12 cellular contexts compared by ENCODE assay signal in genomic region chr2:1642066-1642861, GRCh38.
DNase-seq lines count a peak whose midpoint lies in the region; ATAC-seq, FAIRE-seq and TF ChIP-seq lines count a peak whose summit lies in the region.
"Had no signal": no experiment of that assay in that cellular context is flagged by ENCODE, and none has a peak within 500 bp of the region (broad histone marks: within the 10 kb centered on the region; RNA-seq: fewer than 3 reads in every experiment).

No MANE protein-coding gene starts in this region.

- no peaks in the 10 kb centered on the region for H3K27me3 ChIP-seq in HUES6 (ENCODE audit: control insufficient read depth, insufficient read depth, low read length)
- H3K27me3 ChIP-seq in H1 (replicated peaks in 1 of 4; ENCODE audit: control insufficient read depth in 3 of 4, extremely low read depth in 1 of 4, insufficient read depth in 3 of 4, low read length in 3 of 4), result no peaks in the 10 kb centered on the region
- H3K27me3 ChIP-seq in mesendoderm (ENCODE audit: insufficient read depth, low read length, poor library complexity), result no peaks in the 10 kb centered on the region
- H3K27me3 ChIP-seq in thoracic aorta (replicated peaks; ENCODE audit: insufficient read depth), result no peaks in the 10 kb centered on the region
- H3K27me3 ChIP-seq in thyroid gland, result no peaks in the 10 kb centered on the region

- POLR2A ChIA-PET in H1 (lab: Charles Lee; ENCODE audit: partially characterized antibody), result interaction anchor here (1.1 to 4.4 kb wide), 8 partner anchors 9 to 96 kb away, joined by 3 to 35 read pairs (median 4); no protein-coding TSS in a partner anchor

- H3K79me1 ChIP-seq in H1 (ENCODE audit: low read depth, low read length), result no peaks in the 10 kb centered on the region; the same call in 1 of the 2 replicates
- H3K79me1 ChIP-seq in mesendoderm (ENCODE audit: low read length), result no peaks in the 10 kb centered on the region

- H3K9ac ChIP-seq in HUES6 (ENCODE audit: low read length), result no peak overlapping the region
- H3K9ac ChIP-seq in H1 (replicated peaks in 1 of 4; ENCODE audit: extremely low read depth in 1 of 4, low read depth in 3 of 4, low read length in 3 of 4), result no peak overlapping the region
- no peak overlapping the region for H3K9ac ChIP-seq in mesendoderm (ENCODE audit: low read length)
- H3K9ac ChIP-seq: GM23248 had no signal

- H2BK5ac ChIP-seq in H1 (ENCODE audit: low read depth, low read length), result no peak overlapping the region
- no peak overlapping the region for H2BK5ac ChIP-seq in mesendoderm (ENCODE audit: low read length)

- 92% methylated on average over 15 of the region's 15 CpGs; no CpG with 5 or more reads in 1 of the 2 experiments for WGBS in H1 (ENCODE audit: extremely low coverage in 1 of 2, insufficient coverage in 1 of 2, insufficient read length in 1 of 2, insufficient replicate concordance in 2 of 2, low coverage in 1 of 2, low lambda C conversion rate in 2 of 2, missing lambda C conversion rate in 1 of 2), 2 experiments
- no CpG with 5 or more reads among the region's 15 CpGs for WGBS in mesendoderm (ENCODE audit: extremely low coverage, insufficient coverage, low lambda C conversion rate)
- WGBS in thyroid gland, 2 donors, result 94 to 95% methylated on average over 15 of the region's 15 CpGs

- H3K9me3 ChIP-seq in HUES6 (ENCODE audit: control insufficient read depth, insufficient read depth, low read depth, low read length), result no peaks in the 10 kb centered on the region
- H3K9me3 ChIP-seq in H1 (ENCODE audit: insufficient read depth in 2 of 2, low read depth in 1 of 2, low read length in 1 of 2), result no peaks in the 10 kb centered on the region
- H3K9me3 ChIP-seq in thoracic aorta, result no peaks in the 10 kb centered on the region
- H3K9me3 ChIP-seq in thyroid gland, result no peaks in the 10 kb centered on the region
- H3K9me3 ChIP-seq: psoas muscle had no signal

- TF ChIP-seq CTCF in H1 (IDR thresholded peaks at IDR 0.05; ENCODE audit: control extremely low read depth in 1 of 3, insufficient read depth in 1 of 3, low read depth in 1 of 3, low read length in 3 of 3), result no peak
- TF ChIP-seq CTCF in thoracic aorta (IDR thresholded peaks at IDR 0.05), result no peak
- TF ChIP-seq CTCF in thyroid gland (IDR thresholded peaks at IDR 0.05), result no peak

- no peak overlapping the region for H3K14ac ChIP-seq in H1 (ENCODE audit: insufficient read length)

- peaks cover 62% of the 10 kb centered on the region for H3K36me3 ChIP-seq in HUES6 (ENCODE audit: control insufficient read depth, insufficient read depth, low read length)
- H3K36me3 ChIP-seq in H1 (ENCODE audit: control insufficient read depth in 2 of 4, insufficient read depth in 4 of 4, low read length in 3 of 4), result peaks cover 4 to 28% (median 11%) of the 10 kb centered on the region in 4 experiments; a peak in 7 of 8 replicates
- peaks cover 4% of the 10 kb centered on the region for H3K36me3 ChIP-seq in mesendoderm (ENCODE audit: control insufficient read depth, insufficient read depth, low read length)
- H3K36me3 ChIP-seq in thoracic aorta, result peaks cover 16% of the 10 kb centered on the region
- peaks cover 0 to 9% of the 10 kb centered on the region in 2 donors for H3K36me3 ChIP-seq in thyroid gland

- H3K56ac ChIP-seq in H1 (replicated peaks; ENCODE audit: insufficient read length, low read depth, low read length) (no peak overlapping the region), mesendoderm (ENCODE audit: low read length) (no peak overlapping the region)

- peaks cover 0 to 3% of the 10 kb centered on the region in 2 experiments for H4K20me1 ChIP-seq in H1 (replicated peaks in 1 of 2; ENCODE audit: control insufficient read depth in 1 of 2, insufficient read depth in 2 of 2, low read length in 2 of 2)

- no peak overlapping the region for H4K8ac ChIP-seq in H1 (ENCODE audit: extremely low read depth, insufficient read depth, low read length)
- no peak overlapping the region for H4K8ac ChIP-seq in mesendoderm (ENCODE audit: low read depth, low read length)

- H3K18ac ChIP-seq in H1 (ENCODE audit: extremely low read depth, low read length) (no peak overlapping the region), mesendoderm (ENCODE audit: low read length) (no peak overlapping the region)

- no peak overlapping the region for H2BK15ac ChIP-seq in H1 (ENCODE audit: low read length)
- no peak overlapping the region for H2BK15ac ChIP-seq in mesendoderm (replicated peaks; ENCODE audit: low read depth)

- H3K79me2 ChIP-seq in H1 (ENCODE audit: control insufficient read depth in 1 of 2, insufficient read depth in 2 of 2, low read length in 2 of 2) (no peaks in the 10 kb centered on the region), mesendoderm (ENCODE audit: control insufficient read depth, insufficient read depth, low read length) (no peaks in the 10 kb centered on the region)

- no peak for TF ChIP-seq RAD21 in H1 (IDR thresholded peaks at IDR 0.05 in 1 of 2, conservative IDR thresholded peaks at IDR 0.05 in 1 of 2; ENCODE audit: low read depth in 2 of 2, low read length in 2 of 2)

- no peak overlapping the region for H4K5ac ChIP-seq in H1 (ENCODE audit: insufficient read length, low read depth, low read length)
- H4K5ac ChIP-seq in mesendoderm (ENCODE audit: low read length), result no peak overlapping the region

- CTCF ChIA-PET in H1 (lab: Charles Lee; ENCODE audit: partially characterized antibody), result interaction anchor here (1.0 to 9.3 kb wide), 9 partner anchors 10 to 127 kb away, joined by 3 to 68 read pairs (median 4); no protein-coding TSS in a partner anchor

- H2BK120ac ChIP-seq in H1 (replicated peaks; ENCODE audit: low read depth, low read length) (no peak overlapping the region), mesendoderm (ENCODE audit: low read depth, low read length) (no peak overlapping the region)

- H2BK12ac ChIP-seq in H1 (ENCODE audit: low read depth, low read length), result no peak overlapping the region

- intact Hi-C loops in thyroid gland (cut with DNase I), result no loop called here

- H3K4ac ChIP-seq in H1 (replicated peaks; ENCODE audit: insufficient read length, low read depth, low read length) (no peak overlapping the region), mesendoderm (ENCODE audit: low read depth, low read length) (no peak overlapping the region)

- peak overlapping the region; percentile 86 for H4K91ac ChIP-seq in H1 (replicated peaks; ENCODE audit: insufficient read length, low read length)

- H2AFZ ChIP-seq in H1 (ENCODE audit: low read length), result no peak overlapping the region
- H2AFZ ChIP-seq: GM23248 had no signal

- TF ChIP-seq POLR2A in H1 (IDR thresholded peaks at IDR 0.05; ENCODE audit: control extremely low read depth in 1 of 2, low read depth in 2 of 2, low read length in 2 of 2) (no peak), thyroid gland (IDR thresholded peaks at IDR 0.05) (no peak)

- no peak overlapping the region for H3K4me2 ChIP-seq in H1 (ENCODE audit: insufficient read depth in 1 of 2, low read depth in 2 of 2, low read length in 2 of 2)
- H3K4me2 ChIP-seq in mesendoderm (ENCODE audit: low read length), result no peak overlapping the region

- H3K4me3 ChIP-seq in HUES6 (ENCODE audit: low read depth, low read length), result no peak overlapping the region
- no peak overlapping the region for H3K4me3 ChIP-seq in H1 (ENCODE audit: extremely low read depth in 1 of 4, insufficient read depth in 2 of 4, low read depth in 3 of 4, low read length in 4 of 4)
- H3K4me3 ChIP-seq in mesendoderm (ENCODE audit: low read length), result no peak overlapping the region
- H3K4me3 ChIP-seq in thoracic aorta, result peak overlapping the region; percentile 20
- H3K4me3 ChIP-seq in thyroid gland (replicated peaks in 1 of 3), result no peak overlapping the region
- H3K4me3 ChIP-seq: GM23248, psoas muscle had no signal

- TF ChIP-seq EP300 in H1 (IDR thresholded peaks at IDR 0.05; ENCODE audit: borderline replicate concordance in 1 of 2, low read depth in 2 of 2, low read length in 2 of 2), result no peak

- H2AK5ac ChIP-seq in H1 (ENCODE audit: low read depth, low read length), result no peak overlapping the region
- H2AK5ac ChIP-seq in mesendoderm (ENCODE audit: low read length), result no peak overlapping the region

- H2BK20ac ChIP-seq in H1 (ENCODE audit: low read length), result no peak overlapping the region

- H3K27ac ChIP-seq in HUES6 (ENCODE audit: low read depth, low read length) (0 out of 2 replicates have a peak overlapping the region, but pooled peaks have one; percentile 63), H1 (ENCODE audit: low read depth, low read length) (no peak overlapping the region), mesendoderm (ENCODE audit: low read depth, low read length) (peak overlapping the region; percentile 0), thoracic aorta (peak overlapping the region; percentile 57 to 79), thyroid gland (no peak overlapping the region)
- H3K27ac ChIP-seq: GM23248, psoas muscle had no signal

- no peaks in the 10 kb centered on the region for H3K23me2 ChIP-seq in H1 (ENCODE audit: low read depth, low read length)

- DNase-seq in H1 (ENCODE audit: low read depth in 1 of 2, low spot score in 2 of 2) (no peak), mesendoderm (peak; percentile 45), thoracic aorta (ENCODE audit: low spot score) (no peak), thyroid gland (no peak), urothelium cell line (ENCODE audit: low spot score) (no peak), superior temporal gyrus (ENCODE audit: extremely low spot score) (no peak)
- DNase-seq: activated naive CD4-positive, alpha-beta T cell treated with anti-CD3 and anti-CD28 coated beads for 36 hours; cerebellar nuclear complex; erythroblast; GM23248 had no signal

- no peak for FAIRE-seq in H1 (lab: Jason Lieb, UNC)
- no peak for FAIRE-seq in urothelium cell line (lab: Jason Lieb, UNC)

- no peak for ATAC-seq in thoracic aorta (ENCODE audit: insufficient number of reproducible peaks, low FRiP score, low read depth)
- ATAC-seq: psoas muscle had no signal

- H3K4me1 ChIP-seq in HUES6 (ENCODE audit: control insufficient read depth, insufficient read depth, low read length) (peaks cover 10% of the 10 kb centered on the region; the same call in 1 of the 2 replicates), H1 (replicated peaks in 1 of 4; ENCODE audit: control insufficient read depth in 3 of 4, insufficient read depth in 4 of 4, low read length in 3 of 4) (peaks cover 0 to 2% (median 0%) of the 10 kb centered on the region in 4 experiments; a peak in 1 of 7 replicates), mesendoderm (ENCODE audit: control insufficient read depth, low read depth, low read length) (no peaks in the 10 kb centered on the region), thoracic aorta (ENCODE audit: control insufficient read depth in 1 of 2, low read depth in 2 of 2) (peaks cover 8 to 26% of the 10 kb centered on the region in 2 donors), thyroid gland (peaks cover 0 to 8% of the 10 kb centered on the region in 2 donors)
- H3K4me1 ChIP-seq: psoas muscle had no signal

- no peak overlapping the region for H3K23ac ChIP-seq in H1 (ENCODE audit: insufficient read length)
- no peak overlapping the region for H3K23ac ChIP-seq in mesendoderm (ENCODE audit: low read length)

TF ChIP-seq in H1, 55 proteins besides CTCF, POLR2A, EP300 and RAD21 (continues in another document):
- TF ChIP-seq HDAC2 (IDR thresholded peaks at IDR 0.05; ENCODE audit: borderline replicate concordance in 1 of 2, low read depth in 2 of 2, low read length in 2 of 2) (no peak), TBP (IDR thresholded peaks at IDR 0.05; ENCODE audit: low read depth, low read length) (no peak), TEAD4 (IDR thresholded peaks at IDR 0.05; ENCODE audit: low read depth, low read length) (no peak), YY1 (IDR thresholded peaks at IDR 0.05; ENCODE audit: low read depth, low read length) (no peak)

Comparison
In these comparisons a context has a peak if more than half of its experiments do, and no peak if none do; other contexts are left out.
1. H3K27ac ChIP-seq: peak in HUES6 (single experiment), mesendoderm (single experiment) and thoracic aorta (2 of 2); none in H1 (single experiment) and thyroid gland (0 of 3).